In the genomic region with DNA sequence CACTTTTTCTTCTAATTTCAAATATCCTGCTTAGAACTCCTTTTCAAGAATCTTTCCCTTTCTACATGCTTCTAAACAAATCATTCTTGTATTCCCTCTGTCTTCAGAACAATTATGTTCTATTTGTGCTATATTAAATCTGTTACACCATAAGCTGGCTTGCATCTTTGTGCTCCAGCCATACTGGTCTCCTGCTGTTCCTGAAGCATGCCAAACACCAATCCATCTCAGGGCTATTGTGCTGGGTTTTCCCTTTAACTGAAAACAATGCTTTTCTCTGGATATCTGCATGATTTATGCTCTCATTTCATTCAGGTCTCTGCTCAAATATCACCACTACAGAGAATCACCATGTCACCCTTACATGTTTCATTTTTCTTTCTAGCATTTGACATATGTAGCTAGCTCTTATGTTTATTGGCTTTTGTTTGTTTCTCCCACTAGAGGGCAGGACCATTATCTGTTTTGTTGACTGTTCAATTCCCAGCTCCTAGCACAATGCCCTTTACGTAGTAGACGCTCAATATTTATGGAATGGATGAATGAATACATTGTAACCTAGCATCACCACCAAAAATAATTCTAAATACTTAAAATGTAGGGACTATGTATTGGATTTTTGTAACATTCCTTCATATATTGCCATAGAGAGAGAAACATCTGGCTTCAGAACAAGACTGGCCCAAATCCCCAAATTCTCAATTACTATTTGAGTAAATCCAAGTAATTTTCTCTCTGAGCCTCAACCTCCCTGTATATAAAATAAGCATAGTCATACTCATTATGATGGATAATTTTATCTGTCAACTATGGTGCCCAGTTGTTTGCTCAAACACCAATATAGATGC, we compare ENCODE assay signal across 8 cellular contexts.
DNase-seq lines count a peak whose midpoint lies in the region; ATAC-seq and TF ChIP-seq lines count a peak whose summit lies in the region.

No MANE protein-coding gene starts in this region.

- TF ChIP-seq CTCF in RWPE1 (conservative IDR thresholded peaks at IDR 0.05; ENCODE audit: low read depth): peak; percentile 33

- ATAC-seq in HG02763 (IDR thresholded peaks at IDR 0.05; ENCODE audit: unreplicated experiment): no peak
- no peak for ATAC-seq in HG03139 (IDR thresholded peaks at IDR 0.05; ENCODE audit: unreplicated experiment)
- ATAC-seq in GM18868 (IDR thresholded peaks at IDR 0.05; ENCODE audit: unreplicated experiment): no peak

- POLR2A ChIA-PET in RWPE1 (lab: Yijun Ruan, JAX; ENCODE audit: low non-redundant PET): no interaction called here

- no peak overlapping the region for H3K27ac ChIP-seq in RWPE1

- CTCF ChIA-PET in RWPE1 (lab: Yijun Ruan, JAX): interaction anchor here (0.5 to 1.2 kb wide), 7 partner anchors 15 to 460 kb away, joined by 3 to 4 read pairs (median 3); no protein-coding TSS in a partner anchor

- DNase-seq in DMS153 (lab: John Stamatoyannopoulos, UW) (peak; percentile 61), HT1080 (ENCODE audit: low read depth) (peak; percentile 18), RWPE1 (ENCODE audit: low spot score) (peak; percentile 6), iPS-NIHi11 (ENCODE audit: low spot score) (peak; percentile 5)
- no peak for DNase-seq in stimulated activated CD4-positive, alpha-beta T cell treated with anti-CD3 and anti-CD28 coated beads, Interleukin-4, amount 100 ng/mL, for 24 hours
